12 cellular contexts compared by ENCODE assay signal in genomic region chr12:50258167-50258551, GRCh38. TPM values are rescaled to one million over a fixed set of nuclear protein-coding genes. Genes with fewer than 3 reads are reported as not detected.
DNase-seq lines count a peak whose midpoint lies in the region; ATAC-seq and TF ChIP-seq lines count a peak whose summit lies in the region.
"Had no signal": no experiment of that assay in that cellular context is flagged by ENCODE, and none has a peak within 500 bp of the region (broad histone marks: within the 10 kb centered on the region; RNA-seq: fewer than 3 reads in every experiment).

No MANE protein-coding gene starts in this region.

- peaks cover 10% of the 10 kb centered on the region for H3K36me3 Mint-ChIP-seq in T-helper 2 cell treated with Interferon-gamma antibody and Interleukin-4, amounts not matched to agents 5 μg/mL and 100 μg/mL, for 36 hours (ENCODE audit: low read depth)
- H3K36me3 Mint-ChIP-seq: stimulated activated naive B cell treated with anti-CD40 and anti-IgM and Interleukin-4, amounts not matched to agents 10 μg/mL and 1 μg/mL and 100 μg/mL, for 72 hours had no signal

- H3K4me3 ChIP-seq in gastroesophageal sphincter: no peak overlapping the region
- no peak overlapping the region for H3K4me3 ChIP-seq in osteoblast (ENCODE audit: insufficient read depth, low read length)

- peaks cover 2% of the 10 kb centered on the region for H3K9me3 Mint-ChIP-seq in T-helper 2 cell treated with Interferon-gamma antibody and Interleukin-4, amounts not matched to agents 5 μg/mL and 100 μg/mL, for 36 hours
- H3K9me3 Mint-ChIP-seq: stimulated activated naive B cell treated with anti-CD40 and anti-IgM and Interleukin-4, amounts not matched to agents 10 μg/mL and 1 μg/mL and 100 μg/mL, for 72 hours had no signal

- H3K27me3 Mint-ChIP-seq in T-helper 2 cell treated with Interferon-gamma antibody and Interleukin-4, amounts not matched to agents 5 μg/mL and 100 μg/mL, for 36 hours (ENCODE audit: low read depth): no peaks in the 10 kb centered on the region
- H3K27me3 Mint-ChIP-seq: stimulated activated naive B cell treated with anti-CD40 and anti-IgM and Interleukin-4, amounts not matched to agents 10 μg/mL and 1 μg/mL and 100 μg/mL, for 72 hours had no signal

- H3K27ac ChIP-seq in gastroesophageal sphincter (peak overlapping the region in 3 of 4 donors; percentile 48 to 64 (median 49)), osteoblast (ENCODE audit: low read depth, low read length) (no peak overlapping the region)

- WGBS in gastroesophageal sphincter (ENCODE audit: low coverage in 1 of 2), 2 donors: 50 to 85% methylated on average over 4 of the region's 5 CpGs

- TF ChIP-seq POLR2A in gastroesophageal sphincter (IDR thresholded peaks at IDR 0.05): no peak

- intact Hi-C loops in posterior cingulate gyrus (cut with DNase I): no loop called here

- peaks cover 46% of the 10 kb centered on the region for H3K4me1 Mint-ChIP-seq in T-helper 2 cell treated with Interferon-gamma antibody and Interleukin-4, amounts not matched to agents 5 μg/mL and 100 μg/mL, for 36 hours (ENCODE audit: low read depth)

- no peak overlapping the region for H2AFZ ChIP-seq in osteoblast (ENCODE audit: low read length)

- no peaks in the 10 kb centered on the region for H4K20me1 ChIP-seq in osteoblast (ENCODE audit: insufficient read depth, low read length)

- H3K27ac Mint-ChIP-seq in T-helper 2 cell treated with Interferon-gamma antibody and Interleukin-4, amounts not matched to agents 5 μg/mL and 100 μg/mL, for 36 hours: peak overlapping the region; percentile 33
- H3K27ac Mint-ChIP-seq: stimulated activated naive B cell treated with anti-CD40 and anti-IgM and Interleukin-4, amounts not matched to agents 10 μg/mL and 1 μg/mL and 100 μg/mL, for 72 hours had no signal

- no peak for TF ChIP-seq CTCF in gastroesophageal sphincter (IDR thresholded peaks at IDR 0.05)
- TF ChIP-seq CTCF in osteoblast (IDR thresholded peaks at IDR 0.05; ENCODE audit: extremely low read depth, low read depth, low read length): no peak

- no peaks in the 10 kb centered on the region for H3K36me3 ChIP-seq in gastroesophageal sphincter
- H3K36me3 ChIP-seq in osteoblast (ENCODE audit: insufficient read depth, low read length): no peaks in the 10 kb centered on the region

- H3K4me1 ChIP-seq in gastroesophageal sphincter: peaks cover 6 to 32% (median 13%) of the 10 kb centered on the region in 3 donors
- H3K4me1 ChIP-seq in osteoblast (ENCODE audit: insufficient read depth, low read length): peaks cover 28% of the 10 kb centered on the region

- H3K27me3 ChIP-seq in gastroesophageal sphincter (no peaks in the 10 kb centered on the region), osteoblast (ENCODE audit: insufficient read depth, low read length) (no peaks in the 10 kb centered on the region)

- no peak for TF ChIP-seq EP300 in gastroesophageal sphincter (IDR thresholded peaks at IDR 0.05)

- H3K9me3 ChIP-seq in gastroesophageal sphincter (no peaks in the 10 kb centered on the region), osteoblast (ENCODE audit: low read depth, low read length) (no peaks in the 10 kb centered on the region)

- no peak for DNase-seq in T-helper 2 cell treated with Interferon-gamma antibody and Interleukin-4, amounts not matched to agents 5 μg/mL and 100 μg/mL, for 36 hours (ENCODE audit: low spot score)
- DNase-seq in T-helper 2 cell (no peak), osteoblast (ENCODE audit: insufficient read length, low spot score, missing footprints) (no peak), DMS79 (lab: John Stamatoyannopoulos, UW) (no peak), iPS-NIHi11 (ENCODE audit: low spot score) (no peak), posterior cingulate gyrus (no peak)
- DNase-seq: activated CD8-positive, alpha-beta memory T cell treated with anti-CD3 and anti-CD28 coated beads, Interleukin-2, amount 50 U/mL, for 4 hours; mesendoderm; stimulated activated naive B cell treated with anti-CD40 and anti-IgM and Interleukin-4, amounts not matched to agents 10 μg/mL and 1 μg/mL and 100 μg/mL, for 72 hours; T-helper 1 cell had no signal

- H3K79me2 ChIP-seq in osteoblast (ENCODE audit: insufficient read depth, low read length): no peaks in the 10 kb centered on the region

- peak overlapping the region; percentile 35 for H3K4me2 ChIP-seq in osteoblast (ENCODE audit: insufficient read depth, low read length)

- ATAC-seq in gastroesophageal sphincter (peak; percentile 87), HG02678 (IDR thresholded peaks at IDR 0.05; ENCODE audit: unreplicated experiment) (no peak)

- no peak overlapping the region for H3K4me3 Mint-ChIP-seq in T-helper 2 cell treated with Interferon-gamma antibody and Interleukin-4, amounts not matched to agents 5 μg/mL and 100 μg/mL, for 36 hours
- H3K4me3 Mint-ChIP-seq: stimulated activated naive B cell treated with anti-CD40 and anti-IgM and Interleukin-4, amounts not matched to agents 10 μg/mL and 1 μg/mL and 100 μg/mL, for 72 hours had no signal

RNA-seq across cellular contexts. Expression of gene LIMA1, which starts 25.2 kb away (rescaled TPM):
- total RNA-seq in gastroesophageal sphincter (10 to 100 TPM; 27.6 to 91.3 (median 64.6) TPM), osteoblast (433 and 436 TPM in 2 replicates)
